In the genomic region with DNA sequence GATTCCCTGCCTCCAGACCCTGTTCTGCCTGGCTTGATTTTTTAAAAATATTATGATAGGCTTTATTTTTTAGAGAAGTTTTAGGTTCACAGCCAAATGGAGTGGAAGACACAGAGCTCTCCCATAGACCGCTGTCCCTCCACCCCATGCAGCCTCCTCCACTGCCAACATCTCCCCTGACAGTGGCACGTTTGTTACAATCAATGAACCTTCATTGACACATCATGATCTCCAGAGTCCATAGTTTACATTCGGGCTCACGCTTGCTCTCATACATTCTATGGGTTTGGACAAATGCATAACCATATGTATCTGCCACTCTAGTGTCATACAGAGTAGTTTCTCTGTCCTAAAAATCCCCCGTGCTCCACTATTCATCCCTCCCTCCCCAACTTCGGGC, we compare ENCODE assay signal across 33 cellular contexts.
"Had no signal": no experiment of that assay in that cellular context is flagged by ENCODE, and none has a peak within 500 bp of the region (broad histone marks: within the 10 kb centered on the region; RNA-seq: fewer than 3 reads in every experiment).

No MANE protein-coding gene starts in this region.

- FAIRE-seq: frontal cortex had no signal

- H3K27me3 Mint-ChIP-seq: activated naive CD4-positive, alpha-beta T cell treated with anti-CD3 and anti-CD28 coated beads, Interleukin-2, amount 50 U/mL, for 24 hours had no signal

- H3K4me1 Mint-ChIP-seq: activated B cell treated with CpG ODN at 0.5 μM for 24 hours; activated naive CD4-positive, alpha-beta T cell treated with anti-CD3 and anti-CD28 coated beads, Interleukin-2, amount 50 U/mL, for 24 hours; activated naive CD8-positive, alpha-beta T cell treated with anti-CD3 and anti-CD28 coated beads for 36 hours; activated naive CD8-positive, alpha-beta T cell treated with anti-CD3 and anti-CD28 coated beads, Interleukin-2, amount 50 U/mL, for 24 hours; endodermal cell had no signal

- H3K27me3 ChIP-seq: adrenal gland, body of pancreas, dorsolateral prefrontal cortex had no signal

- H3K27ac Mint-ChIP-seq: activated B cell treated with CpG ODN at 0.5 μM for 24 hours; activated CD8-positive, alpha-beta T cell treated with anti-CD3 and anti-CD28 coated beads for 36 hours; activated naive CD4-positive, alpha-beta T cell treated with anti-CD3 and anti-CD28 coated beads for 36 hours; activated naive CD4-positive, alpha-beta T cell treated with anti-CD3 and anti-CD28 coated beads, Interleukin-2, amount 50 U/mL, for 24 hours; activated naive CD8-positive, alpha-beta T cell treated with anti-CD3 and anti-CD28 coated beads for 36 hours; activated naive CD8-positive, alpha-beta T cell treated with anti-CD3 and anti-CD28 coated beads, Interleukin-2, amount 50 U/mL, for 24 hours; activated T-helper 1 cell treated with anti-CD3 and anti-CD28 coated beads, Interleukin-12 subunit alpha, Interleukin-12 subunit beta, Interleukin-2, Interleukin-4 antibody, amounts not matched to agents 30 ng/mL and 10 ng/mL and 1 ng/mL, durations not matched to agents 14 hours and 24 hours and 36 hours; activated T-helper 2 cell treated with anti-CD3 and anti-CD28 coated beads, Interferon-gamma antibody, Interleukin-2, Interleukin-4, amounts not matched to agents 10 μg/mL and 5 μg/mL and 100 μg/mL, durations not matched to agents 14 hours and 24 hours and 36 hours; dendritic cell treated with granulocyte-macrophage colony-stimulating factor and Interleukin-4, amounts not matched to agents 40 ng/mL and 50 ng/mL, for 4 days; endodermal cell; T-helper 17 cell; T-helper 2 cell treated with Interferon-gamma antibody and Interleukin-4, amounts not matched to agents 5 μg/mL and 100 μg/mL, for 36 hours had no signal

- H3K4me3 ChIP-seq: adrenal gland, body of pancreas, coronary artery, dorsolateral prefrontal cortex had no signal

- DNase-seq: activated B cell treated with CpG ODN at 0.5 μM for 24 hours; activated CD4-positive, alpha-beta T cell treated with anti-CD3 and anti-CD28 coated beads for 48 hours; activated CD4-positive, alpha-beta T cell treated with anti-CD3 and anti-CD28 coated beads, Interleukin-2, amount 50 U/mL, for 1 hour; activated CD4-positive, alpha-beta T cell treated with anti-CD3 and anti-CD28 coated beads, Interleukin-2, amount 50 U/mL, for 48 hours; activated CD8-positive, alpha-beta memory T cell treated with anti-CD3 and anti-CD28 coated beads for 24 hours; activated CD8-positive, alpha-beta T cell treated with anti-CD3 and anti-CD28 coated beads for 36 hours; activated effector memory CD4-positive, alpha-beta T cell treated with anti-CD3 and anti-CD28 coated beads, Interleukin-2, amount 50 U/mL, for 16 hours; activated naive CD4-positive, alpha-beta T cell treated with anti-CD3 and anti-CD28 coated beads for 36 hours; activated naive CD8-positive, alpha-beta T cell treated with anti-CD3 and anti-CD28 coated beads for 36 hours; activated naive CD8-positive, alpha-beta T cell treated with anti-CD3 and anti-CD28 coated beads, Interleukin-2, amount 50 U/mL, for 24 hours; activated T-cell treated with anti-CD3 and anti-CD28 coated beads, Interleukin-2, amount 50 U/mL, for 48 hours; adrenal gland; amygdala; central memory CD4-positive, alpha-beta T cell; cerebellar nuclear complex; dorsolateral prefrontal cortex; effector memory CD4-positive, alpha-beta T cell; endodermal cell; foreskin fibroblast; T-helper 1 cell; T-helper 17 cell; T1000; WERI-Rb-1 had no signal

- H3K9me3 Mint-ChIP-seq: activated B cell treated with CpG ODN at 0.5 μM for 24 hours; activated CD8-positive, alpha-beta T cell treated with anti-CD3 and anti-CD28 coated beads for 36 hours; activated naive CD4-positive, alpha-beta T cell treated with anti-CD3 and anti-CD28 coated beads for 36 hours; activated naive CD4-positive, alpha-beta T cell treated with anti-CD3 and anti-CD28 coated beads, Interleukin-2, amount 50 U/mL, for 24 hours; activated naive CD8-positive, alpha-beta T cell treated with anti-CD3 and anti-CD28 coated beads for 36 hours; activated naive CD8-positive, alpha-beta T cell treated with anti-CD3 and anti-CD28 coated beads, Interleukin-2, amount 50 U/mL, for 24 hours; activated T-helper 1 cell treated with anti-CD3 and anti-CD28 coated beads, Interleukin-12 subunit alpha, Interleukin-12 subunit beta, Interleukin-2, Interleukin-4 antibody, amounts not matched to agents 30 ng/mL and 10 ng/mL and 1 ng/mL, durations not matched to agents 14 hours and 24 hours and 36 hours; activated T-helper 2 cell treated with anti-CD3 and anti-CD28 coated beads, Interferon-gamma antibody, Interleukin-2, Interleukin-4, amounts not matched to agents 10 μg/mL and 5 μg/mL and 100 μg/mL, durations not matched to agents 14 hours and 24 hours and 36 hours; dendritic cell treated with granulocyte-macrophage colony-stimulating factor and Interleukin-4, amounts not matched to agents 40 ng/mL and 50 ng/mL, for 4 days; T-helper 2 cell treated with Interferon-gamma antibody and Interleukin-4, amounts not matched to agents 5 μg/mL and 100 μg/mL, for 36 hours had no signal

- H3K9me3 ChIP-seq: adrenal gland, body of pancreas had no signal

- H3K36me3 Mint-ChIP-seq: activated naive CD4-positive, alpha-beta T cell treated with anti-CD3 and anti-CD28 coated beads, Interleukin-2, amount 50 U/mL, for 24 hours; activated naive CD8-positive, alpha-beta T cell treated with anti-CD3 and anti-CD28 coated beads for 36 hours had no signal

- H3K36me3 ChIP-seq: adrenal gland, WERI-Rb-1 had no signal

- ATAC-seq: activated CD4-positive, CD25-positive, alpha-beta regulatory T cell treated with anti-CD3 and anti-CD28 coated beads, Interleukin-2, amount 50 U/mL, for 24 hours; activated CD8-positive, alpha-beta T cell treated with anti-CD3 and anti-CD28 coated beads for 36 hours; activated naive CD8-positive, alpha-beta T cell treated with anti-CD3 and anti-CD28 coated beads, Interleukin-2, amount 50 U/mL, for 24 hours; body of pancreas; esophagus mucosa; T-helper 17 cell had no signal

- H3K27ac ChIP-seq: adrenal gland, body of pancreas, coronary artery, WERI-Rb-1 had no signal

- H3K4me3 Mint-ChIP-seq: activated B cell treated with CpG ODN at 0.5 μM for 24 hours; activated CD8-positive, alpha-beta T cell treated with anti-CD3 and anti-CD28 coated beads for 36 hours; activated naive CD4-positive, alpha-beta T cell treated with anti-CD3 and anti-CD28 coated beads for 36 hours; activated naive CD4-positive, alpha-beta T cell treated with anti-CD3 and anti-CD28 coated beads, Interleukin-2, amount 50 U/mL, for 24 hours; activated naive CD8-positive, alpha-beta T cell treated with anti-CD3 and anti-CD28 coated beads for 36 hours; activated naive CD8-positive, alpha-beta T cell treated with anti-CD3 and anti-CD28 coated beads, Interleukin-2, amount 50 U/mL, for 24 hours; activated T-helper 1 cell treated with anti-CD3 and anti-CD28 coated beads, Interleukin-12 subunit alpha, Interleukin-12 subunit beta, Interleukin-2, Interleukin-4 antibody, amounts not matched to agents 30 ng/mL and 10 ng/mL and 1 ng/mL, durations not matched to agents 14 hours and 24 hours and 36 hours; dendritic cell treated with granulocyte-macrophage colony-stimulating factor and Interleukin-4, amounts not matched to agents 40 ng/mL and 50 ng/mL, for 4 days; endodermal cell; T-helper 17 cell; T-helper 2 cell treated with Interferon-gamma antibody and Interleukin-4, amounts not matched to agents 5 μg/mL and 100 μg/mL, for 36 hours had no signal
